In genomic region chr11:12281571-12282478, GRCh38 we compare ENCODE assay signal across 8 cellular contexts.
DNase-seq lines count a peak whose midpoint lies in the region; ATAC-seq and TF ChIP-seq lines count a peak whose summit lies in the region.

No MANE protein-coding gene starts in this region.

- no TSS peak for BruUV-seq in HCT116 (replicated peaks; lab: Mats Ljungman, UMichigan)

- RAD21 ChIA-PET in HCT116 (lab: Charles Lee; ENCODE audit: low non-redundant PET in 1 of 2, low total read pairs in 2 of 2, uncharacterized antibody in 2 of 2, unreplicated experiment in 2 of 2), result interaction anchor here (0.7 to 1.9 kb wide), 9 partner anchors 155 to 1253 kb away, joined by 3 to 16 read pairs (median 3); no protein-coding TSS in a partner anchor

- peaks cover 10 to 29% of the 10 kb centered on the region in 2 experiments for H3K4me1 ChIP-seq in HCT116 (ENCODE audit: control insufficient read depth in 1 of 2, insufficient read depth in 2 of 2, low read length in 2 of 2)
- peaks cover 23% of the 10 kb centered on the region for H3K4me1 ChIP-seq in lower lobe of right lung

- no peaks in the 10 kb centered on the region for H3K79me2 ChIP-seq in HCT116 (ENCODE audit: insufficient read depth, low read length)

- no peaks in the 10 kb centered on the region for H3K36me3 ChIP-seq in HCT116 (ENCODE audit: control insufficient read depth in 1 of 2, insufficient read depth in 2 of 2, low read length in 2 of 2)
- no peaks in the 10 kb centered on the region for H3K36me3 ChIP-seq in lower lobe of right lung

- no peaks in the 10 kb centered on the region for H4K20me1 ChIP-seq in HCT116 (ENCODE audit: insufficient read depth)

- intact Hi-C loops in HCT116 (cut with micrococcal nuclease) (loop anchor here (1.0 to 5.0 kb wide), 4 partner anchors 194 to 485 kb away; no protein-coding TSS in a partner anchor), lower lobe of right lung (cut with DNase I) (loop anchor here (10.0 kb wide), 1 partner anchor 237 kb away; no protein-coding TSS in a partner anchor)

- TF ChIP-seq CTCF in HCT116 (IDR thresholded peaks at IDR 0.05 in 2 of 3, conservative IDR thresholded peaks at IDR 0.05 in 1 of 3; ENCODE audit: borderline replicate concordance in 1 of 3, insufficient read depth in 1 of 3, low read depth in 2 of 3, low read length in 2 of 3) (peak; percentile 91 to 96 (median 95)), lower lobe of right lung (IDR thresholded peaks at IDR 0.05) (peak; percentile 96)

- peak; percentile 80 for DNase-seq in COLO668 (lab: John Stamatoyannopoulos, UW; ENCODE audit: unreplicated experiment)
- peak; percentile 58 for DNase-seq in HCT116 (ENCODE audit: low read depth, low spot score)
- peak; percentile 75 for DNase-seq in NCI-H526 treated with DMSO at 0.1 percent for 48 hours (lab: John Stamatoyannopoulos, UW)
- peak; percentile 68 to 73 for DNase-seq in activated CD4-positive, alpha-beta T cell treated with anti-CD3 and anti-CD28 coated beads, Interleukin-2, amount 50 U/mL, for 4 hours
- DNase-seq in ecto neural progenitor cell (ENCODE audit: low spot score), result peak; percentile 89
- DNase-seq in lower lobe of right lung, result peak; percentile 85
- peak; percentile 34 for DNase-seq in stimulated activated CD8-positive, alpha-beta memory T cell treated with anti-CD3 and anti-CD28 coated beads, Interleukin-12 subunit alpha, Interleukin-12 subunit beta, amount 100 ng/mL, for 24 hours (ENCODE audit: extremely low read depth)

- POLR2A ChIA-PET in HCT116 (lab: Charles Lee), result interaction anchor here (1.0 to 1.9 kb wide), 2 partner anchors 195 to 234 kb away, joined by 3 to 8 read pairs; no protein-coding TSS in a partner anchor

- peak; percentile 100 for TF ChIP-seq RAD21 in HCT116 (IDR thresholded peaks at IDR 0.05; ENCODE audit: low read depth)

- CTCF ChIA-PET in HCT116 (lab: Charles Lee), result interaction anchor here (0.7 to 5.7 kb wide), 14 partner anchors 12 to 490 kb away, joined by 3 to 104 read pairs (median 4); no protein-coding TSS in a partner anchor

- H2AFZ ChIP-seq in HCT116 (ENCODE audit: low read depth, low read length, poor library complexity, severe bottlenecking), result no peak overlapping the region

- H3K27me3 ChIP-seq in HCT116 (ENCODE audit: insufficient read depth, low read length), result no peaks in the 10 kb centered on the region
- H3K27me3 ChIP-seq in lower lobe of right lung (ENCODE audit: low read depth), result no peaks in the 10 kb centered on the region

- H3K4me3 ChIP-seq in HCT116 (replicated peaks in 1 of 2; ENCODE audit: low read depth in 1 of 2, low read length in 2 of 2) (no peak overlapping the region), lower lobe of right lung (no peak overlapping the region)

- ATAC-seq in HCT116 (peak; percentile 83), lower lobe of right lung (peak; percentile 80 to 82), HG03354 (IDR thresholded peaks at IDR 0.05; ENCODE audit: poor library complexity, severe bottlenecking, unreplicated experiment) (no peak)

- H3K9me3 ChIP-seq in HCT116 (ENCODE audit: control insufficient read depth in 1 of 2, insufficient read depth in 1 of 2, low read depth in 1 of 2, low read length in 2 of 2), result no peaks in the 10 kb centered on the region
- H3K9me3 ChIP-seq in lower lobe of right lung, result no peaks in the 10 kb centered on the region

- no peaks in the 10 kb centered on the region for H3K9me2 ChIP-seq in HCT116 (ENCODE audit: insufficient read depth)

- no peak overlapping the region for H3K9ac ChIP-seq in HCT116 (ENCODE audit: low read length)

- H3K4me2 ChIP-seq in HCT116 (ENCODE audit: low read length), result no peak overlapping the region

- no peak overlapping the region for H3K27ac ChIP-seq in HCT116 (ENCODE audit: low read depth, low read length)
- H3K27ac ChIP-seq in lower lobe of right lung, result no peak overlapping the region

- no peak for TF ChIP-seq POLR2A in HCT116 (IDR thresholded peaks at IDR 0.05; ENCODE audit: borderline replicate concordance, extremely low read depth, insufficient read depth, insufficient read length)

TF ChIP-seq in HCT116, 20 proteins besides CTCF, POLR2A, EP300 and RAD21:
- TF ChIP-seq, protein P1, sequence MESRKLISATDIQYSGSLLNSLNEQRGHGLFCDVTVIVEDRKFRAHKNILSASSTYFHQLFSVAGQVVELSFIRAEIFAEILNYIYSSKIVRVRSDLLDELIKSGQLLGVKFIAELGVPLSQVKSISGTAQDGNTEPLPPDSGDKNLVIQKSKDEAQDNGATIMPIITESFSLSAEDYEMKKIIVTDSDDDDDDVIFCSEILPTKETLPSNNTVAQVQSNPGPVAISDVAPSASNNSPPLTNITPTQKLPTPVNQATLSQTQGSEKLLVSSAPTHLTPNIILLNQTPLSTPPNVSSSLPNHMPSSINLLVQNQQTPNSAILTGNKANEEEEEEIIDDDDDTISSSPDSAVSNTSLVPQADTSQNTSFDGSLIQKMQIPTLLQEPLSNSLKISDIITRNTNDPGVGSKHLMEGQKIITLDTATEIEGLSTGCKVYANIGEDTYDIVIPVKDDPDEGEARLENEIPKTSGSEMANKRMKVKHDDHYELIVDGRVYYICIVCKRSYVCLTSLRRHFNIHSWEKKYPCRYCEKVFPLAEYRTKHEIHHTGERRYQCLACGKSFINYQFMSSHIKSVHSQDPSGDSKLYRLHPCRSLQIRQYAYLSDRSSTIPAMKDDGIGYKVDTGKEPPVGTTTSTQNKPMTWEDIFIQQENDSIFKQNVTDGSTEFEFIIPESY (IDR thresholded peaks at IDR 0.05; ENCODE audit: extremely low read depth, insufficient replicate concordance, low read length), result no peak
- TF ChIP-seq SP1 (IDR thresholded peaks at IDR 0.05; ENCODE audit: low read depth) (no peak), SIN3A (IDR thresholded peaks at IDR 0.05; ENCODE audit: low read depth) (no peak), EZH2phosphoT487 (IDR thresholded peaks at IDR 0.05; ENCODE audit: borderline replicate concordance) (no peak), EZH2 (IDR thresholded peaks at IDR 0.05) (no peak), POLR2AphosphoS5 (IDR thresholded peaks at IDR 0.05; ENCODE audit: low read depth, low read length) (no peak), YY1 (IDR thresholded peaks at IDR 0.05; ENCODE audit: extremely low read depth, insufficient replicate concordance, low read depth, low read length) (peak; percentile 60), SRF (IDR thresholded peaks at IDR 0.05; ENCODE audit: low read depth) (no peak), FOSL1 (IDR thresholded peaks at IDR 0.05; ENCODE audit: low read depth) (no peak)

Comparison
In these comparisons a context has a peak if more than half of its experiments do, and no peak if none do; other contexts are left out.
1. DNase-seq: peak in every context shown above with its lines; median percentile 89 in ecto neural progenitor cell; 85 in lower lobe of right lung; 80 in COLO668; 75 in NCI-H526 treated with DMSO at 0.1 percent for 48 hours; 70 in activated CD4-positive, alpha-beta T cell treated with anti-CD3 and anti-CD28 coated beads, Interleukin-2, amount 50 U/mL, for 4 hours; 58 in HCT116; 34 in stimulated activated CD8-positive, alpha-beta memory T cell treated with anti-CD3 and anti-CD28 coated beads, Interleukin-12 subunit alpha, Interleukin-12 subunit beta, amount 100 ng/mL, for 24 hours.